ENCODE assay signal across 1 cellular context in the genomic region with DNA sequence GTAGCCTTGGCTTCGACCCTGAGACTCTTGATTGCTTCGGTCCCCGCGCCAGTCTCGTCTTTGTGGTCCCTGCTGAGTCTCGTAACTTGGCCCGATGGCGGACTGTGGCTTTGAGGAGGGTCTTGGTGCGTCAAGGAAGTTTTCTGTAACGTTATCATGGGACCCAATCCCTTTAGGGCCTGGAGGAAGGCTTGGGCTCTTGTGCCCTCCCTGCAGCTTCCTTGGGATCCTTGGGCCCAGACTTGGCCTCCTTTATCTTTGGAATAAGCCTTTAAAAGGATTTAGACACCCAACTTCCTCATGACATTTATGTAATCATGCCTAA.
A peak's percentile ranks its signal among the peaks of the same experiment; 100 is the strongest.
TF ChIP-seq lines count a peak whose summit lies in the region.

No MANE protein-coding gene starts in this region.

TF ChIP-seq in K562, 482 proteins besides CTCF, POLR2A, EP300 and RAD21 (continues in another document):
- peak; percentile 34; the same call in 1 of the 2 replicates for TF ChIP-seq GATA2 (CRISPR knock-in tag; IDR thresholded peaks at IDR 0.05)
- TF ChIP-seq ZNF764 (CRISPR knock-in tag; IDR thresholded peaks at IDR 0.05; ENCODE audit: low read depth), result no peak
- no peak for TF ChIP-seq ADNP (tag; IDR thresholded peaks at IDR 0.05)
- TF ChIP-seq ZFX (CRISPR knock-in tag; IDR thresholded peaks at IDR 0.05), result no peak
- no peak for TF ChIP-seq STAG1 (CRISPR knock-in tag; IDR thresholded peaks at IDR 0.05; ENCODE audit: borderline replicate concordance)
- TF ChIP-seq, protein P1, sequence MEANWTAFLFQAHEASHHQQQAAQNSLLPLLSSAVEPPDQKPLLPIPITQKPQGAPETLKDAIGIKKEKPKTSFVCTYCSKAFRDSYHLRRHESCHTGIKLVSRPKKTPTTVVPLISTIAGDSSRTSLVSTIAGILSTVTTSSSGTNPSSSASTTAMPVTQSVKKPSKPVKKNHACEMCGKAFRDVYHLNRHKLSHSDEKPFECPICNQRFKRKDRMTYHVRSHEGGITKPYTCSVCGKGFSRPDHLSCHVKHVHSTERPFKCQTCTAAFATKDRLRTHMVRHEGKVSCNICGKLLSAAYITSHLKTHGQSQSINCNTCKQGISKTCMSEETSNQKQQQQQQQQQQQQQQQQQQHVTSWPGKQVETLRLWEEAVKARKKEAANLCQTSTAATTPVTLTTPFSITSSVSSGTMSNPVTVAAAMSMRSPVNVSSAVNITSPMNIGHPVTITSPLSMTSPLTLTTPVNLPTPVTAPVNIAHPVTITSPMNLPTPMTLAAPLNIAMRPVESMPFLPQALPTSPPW (CRISPR knock-in tag; IDR thresholded peaks at IDR 0.05), result no peak
- TF ChIP-seq NELFE (IDR thresholded peaks at IDR 0.05; ENCODE audit: insufficient read depth, insufficient read length), result no peak
- no peak for TF ChIP-seq JUN (IDR thresholded peaks at IDR 0.05; ENCODE audit: borderline replicate concordance, low read depth, low read length)
- no peak for TF ChIP-seq JUN (CRISPR knock-in tag; IDR thresholded peaks at IDR 0.05; ENCODE audit: borderline replicate concordance)
- TF ChIP-seq, protein P2, sequence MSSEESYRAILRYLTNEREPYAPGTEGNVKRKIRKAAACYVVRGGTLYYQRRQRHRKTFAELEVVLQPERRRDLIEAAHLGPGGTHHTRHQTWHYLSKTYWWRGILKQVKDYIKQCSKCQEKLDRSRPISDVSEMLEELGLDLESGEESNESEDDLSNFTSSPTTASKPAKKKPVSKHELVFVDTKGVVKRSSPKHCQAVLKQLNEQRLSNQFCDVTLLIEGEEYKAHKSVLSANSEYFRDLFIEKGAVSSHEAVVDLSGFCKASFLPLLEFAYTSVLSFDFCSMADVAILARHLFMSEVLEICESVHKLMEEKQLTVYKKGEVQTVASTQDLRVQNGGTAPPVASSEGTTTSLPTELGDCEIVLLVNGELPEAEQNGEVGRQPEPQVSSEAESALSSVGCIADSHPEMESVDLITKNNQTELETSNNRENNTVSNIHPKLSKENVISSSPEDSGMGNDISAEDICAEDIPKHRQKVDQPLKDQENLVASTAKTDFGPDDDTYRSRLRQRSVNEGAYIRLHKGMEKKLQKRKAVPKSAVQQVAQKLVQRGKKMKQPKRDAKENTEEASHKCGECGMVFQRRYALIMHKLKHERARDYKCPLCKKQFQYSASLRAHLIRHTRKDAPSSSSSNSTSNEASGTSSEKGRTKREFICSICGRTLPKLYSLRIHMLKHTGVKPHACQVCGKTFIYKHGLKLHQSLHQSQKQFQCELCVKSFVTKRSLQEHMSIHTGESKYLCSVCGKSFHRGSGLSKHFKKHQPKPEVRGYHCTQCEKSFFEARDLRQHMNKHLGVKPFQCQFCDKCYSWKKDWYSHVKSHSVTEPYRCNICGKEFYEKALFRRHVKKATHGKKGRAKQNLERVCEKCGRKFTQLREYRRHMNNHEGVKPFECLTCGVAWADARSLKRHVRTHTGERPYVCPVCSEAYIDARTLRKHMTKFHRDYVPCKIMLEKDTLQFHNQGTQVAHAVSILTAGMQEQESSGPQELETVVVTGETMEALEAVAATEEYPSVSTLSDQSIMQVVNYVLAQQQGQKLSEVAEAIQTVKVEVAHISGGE (CRISPR knock-in tag; IDR thresholded peaks at IDR 0.05), result 0 out of 6 replicates have a peak, but pooled peaks of 1 of the 3 experiments have one; percentile 94
- TF ChIP-seq POLR2AphosphoS2 (IDR thresholded peaks at IDR 0.05; ENCODE audit: low read length), result no peak
- TF ChIP-seq, protein P3, sequence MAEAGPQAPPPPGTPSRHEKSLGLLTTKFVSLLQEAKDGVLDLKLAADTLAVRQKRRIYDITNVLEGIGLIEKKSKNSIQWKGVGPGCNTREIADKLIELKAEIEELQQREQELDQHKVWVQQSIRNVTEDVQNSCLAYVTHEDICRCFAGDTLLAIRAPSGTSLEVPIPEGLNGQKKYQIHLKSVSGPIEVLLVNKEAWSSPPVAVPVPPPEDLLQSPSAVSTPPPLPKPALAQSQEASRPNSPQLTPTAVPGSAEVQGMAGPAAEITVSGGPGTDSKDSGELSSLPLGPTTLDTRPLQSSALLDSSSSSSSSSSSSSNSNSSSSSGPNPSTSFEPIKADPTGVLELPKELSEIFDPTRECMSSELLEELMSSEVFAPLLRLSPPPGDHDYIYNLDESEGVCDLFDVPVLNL (CRISPR knock-in tag; IDR thresholded peaks at IDR 0.05; ENCODE audit: low read depth), result no peak
- TF ChIP-seq, protein P4, sequence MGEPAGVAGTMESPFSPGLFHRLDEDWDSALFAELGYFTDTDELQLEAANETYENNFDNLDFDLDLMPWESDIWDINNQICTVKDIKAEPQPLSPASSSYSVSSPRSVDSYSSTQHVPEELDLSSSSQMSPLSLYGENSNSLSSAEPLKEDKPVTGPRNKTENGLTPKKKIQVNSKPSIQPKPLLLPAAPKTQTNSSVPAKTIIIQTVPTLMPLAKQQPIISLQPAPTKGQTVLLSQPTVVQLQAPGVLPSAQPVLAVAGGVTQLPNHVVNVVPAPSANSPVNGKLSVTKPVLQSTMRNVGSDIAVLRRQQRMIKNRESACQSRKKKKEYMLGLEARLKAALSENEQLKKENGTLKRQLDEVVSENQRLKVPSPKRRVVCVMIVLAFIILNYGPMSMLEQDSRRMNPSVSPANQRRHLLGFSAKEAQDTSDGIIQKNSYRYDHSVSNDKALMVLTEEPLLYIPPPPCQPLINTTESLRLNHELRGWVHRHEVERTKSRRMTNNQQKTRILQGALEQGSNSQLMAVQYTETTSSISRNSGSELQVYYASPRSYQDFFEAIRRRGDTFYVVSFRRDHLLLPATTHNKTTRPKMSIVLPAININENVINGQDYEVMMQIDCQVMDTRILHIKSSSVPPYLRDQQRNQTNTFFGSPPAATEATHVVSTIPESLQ (CRISPR knock-in tag; IDR thresholded peaks at IDR 0.05), result peak; percentile 67; the same call in 1 of the 2 replicates
- 0 out of 2 replicates have a peak, but pooled peaks have one; percentile 10 for TF ChIP-seq HNRNPL (IDR thresholded peaks at IDR 0.05; ENCODE audit: low read depth, low read length)
- no peak for TF ChIP-seq NFE2 (IDR thresholded peaks at IDR 0.05; ENCODE audit: low read depth)
- no peak for TF ChIP-seq SAFB (IDR thresholded peaks at IDR 0.05; ENCODE audit: borderline replicate concordance, low read depth, low read length)
- no peak for TF ChIP-seq ZNF311 (CRISPR knock-in tag; IDR thresholded peaks at IDR 0.05)
- no peak for TF ChIP-seq CEBPB (tag; IDR thresholded peaks at IDR 0.05)
- no peak for TF ChIP-seq JUNB (CRISPR knock-in tag; conservative IDR thresholded peaks at IDR 0.05)
- TF ChIP-seq, protein P5, sequence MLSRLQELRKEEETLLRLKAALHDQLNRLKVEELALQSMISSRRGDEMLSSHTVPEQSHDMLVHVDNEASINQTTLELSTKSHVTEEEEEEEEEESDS (CRISPR knock-in tag; IDR thresholded peaks at IDR 0.05), result no peak
- TF ChIP-seq ZNF445 (CRISPR knock-in tag; IDR thresholded peaks at IDR 0.05; ENCODE audit: low read depth), result no peak
- TF ChIP-seq ZNF347 (CRISPR knock-in tag; IDR thresholded peaks at IDR 0.05; ENCODE audit: low read depth), result no peak
- peak; percentile 17; the same call in 1 of the 2 replicates for TF ChIP-seq KAT7 (CRISPR knock-in tag; IDR thresholded peaks at IDR 0.05; ENCODE audit: borderline replicate concordance)
- TF ChIP-seq, protein P6, sequence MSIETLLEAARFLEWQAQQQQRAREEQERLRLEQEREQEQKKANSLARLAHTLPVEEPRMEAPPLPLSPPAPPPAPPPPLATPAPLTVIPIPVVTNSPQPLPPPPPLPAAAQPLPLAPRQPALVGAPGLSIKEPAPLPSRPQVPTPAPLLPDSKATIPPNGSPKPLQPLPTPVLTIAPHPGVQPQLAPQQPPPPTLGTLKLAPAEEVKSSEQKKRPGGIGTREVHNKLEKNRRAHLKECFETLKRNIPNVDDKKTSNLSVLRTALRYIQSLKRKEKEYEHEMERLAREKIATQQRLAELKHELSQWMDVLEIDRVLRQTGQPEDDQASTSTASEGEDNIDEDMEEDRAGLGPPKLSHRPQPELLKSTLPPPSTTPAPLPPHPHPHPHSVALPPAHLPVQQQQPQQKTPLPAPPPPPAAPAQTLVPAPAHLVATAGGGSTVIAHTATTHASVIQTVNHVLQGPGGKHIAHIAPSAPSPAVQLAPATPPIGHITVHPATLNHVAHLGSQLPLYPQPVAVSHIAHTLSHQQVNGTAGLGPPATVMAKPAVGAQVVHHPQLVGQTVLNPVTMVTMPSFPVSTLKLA (conservative IDR thresholded peaks at IDR 0.05), result no peak
- TF ChIP-seq PRPF4 (IDR thresholded peaks at IDR 0.05; ENCODE audit: insufficient read depth, low read depth, low read length, poor library complexity, severe bottlenecking), result no peak
- TF ChIP-seq, protein P7, sequence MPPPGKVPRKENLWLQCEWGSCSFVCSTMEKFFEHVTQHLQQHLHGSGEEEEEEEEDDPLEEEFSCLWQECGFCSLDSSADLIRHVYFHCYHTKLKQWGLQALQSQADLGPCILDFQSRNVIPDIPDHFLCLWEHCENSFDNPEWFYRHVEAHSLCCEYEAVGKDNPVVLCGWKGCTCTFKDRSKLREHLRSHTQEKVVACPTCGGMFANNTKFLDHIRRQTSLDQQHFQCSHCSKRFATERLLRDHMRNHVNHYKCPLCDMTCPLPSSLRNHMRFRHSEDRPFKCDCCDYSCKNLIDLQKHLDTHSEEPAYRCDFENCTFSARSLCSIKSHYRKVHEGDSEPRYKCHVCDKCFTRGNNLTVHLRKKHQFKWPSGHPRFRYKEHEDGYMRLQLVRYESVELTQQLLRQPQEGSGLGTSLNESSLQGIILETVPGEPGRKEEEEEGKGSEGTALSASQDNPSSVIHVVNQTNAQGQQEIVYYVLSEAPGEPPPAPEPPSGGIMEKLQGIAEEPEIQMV (tag; conservative IDR thresholded peaks at IDR 0.05; ENCODE audit: low read depth), result no peak
- TF ChIP-seq, protein P8, sequence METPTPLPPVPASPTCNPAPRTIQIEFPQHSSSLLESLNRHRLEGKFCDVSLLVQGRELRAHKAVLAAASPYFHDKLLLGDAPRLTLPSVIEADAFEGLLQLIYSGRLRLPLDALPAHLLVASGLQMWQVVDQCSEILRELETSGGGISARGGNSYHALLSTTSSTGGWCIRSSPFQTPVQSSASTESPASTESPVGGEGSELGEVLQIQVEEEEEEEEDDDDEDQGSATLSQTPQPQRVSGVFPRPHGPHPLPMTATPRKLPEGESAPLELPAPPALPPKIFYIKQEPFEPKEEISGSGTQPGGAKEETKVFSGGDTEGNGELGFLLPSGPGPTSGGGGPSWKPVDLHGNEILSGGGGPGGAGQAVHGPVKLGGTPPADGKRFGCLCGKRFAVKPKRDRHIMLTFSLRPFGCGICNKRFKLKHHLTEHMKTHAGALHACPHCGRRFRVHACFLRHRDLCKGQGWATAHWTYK (CRISPR knock-in tag; IDR thresholded peaks at IDR 0.05), result no peak
- no peak for TF ChIP-seq ZC3H11A (IDR thresholded peaks at IDR 0.05; ENCODE audit: low read depth, low read length)
- no peak for TF ChIP-seq SUPT5H (IDR thresholded peaks at IDR 0.05)
- TF ChIP-seq ELF4 (CRISPR knock-in tag; IDR thresholded peaks at IDR 0.05), result no peak
- TF ChIP-seq FOXJ2 (tag; IDR thresholded peaks at IDR 0.05), result no peak
- no peak for TF ChIP-seq ZKSCAN8 (CRISPR knock-in tag; IDR thresholded peaks at IDR 0.05)
- no peak for TF ChIP-seq ARID2 (IDR thresholded peaks at IDR 0.05)
- TF ChIP-seq MAZ (CRISPR knock-in tag; conservative IDR thresholded peaks at IDR 0.05 in 1 of 2, IDR thresholded peaks at IDR 0.05 in 1 of 2), result no peak
- no peak for TF ChIP-seq POLR2B (IDR thresholded peaks at IDR 0.05; ENCODE audit: low read depth, partially characterized antibody)
- TF ChIP-seq MCM2 (IDR thresholded peaks at IDR 0.05; ENCODE audit: low read depth), result no peak
- TF ChIP-seq, protein P9, sequence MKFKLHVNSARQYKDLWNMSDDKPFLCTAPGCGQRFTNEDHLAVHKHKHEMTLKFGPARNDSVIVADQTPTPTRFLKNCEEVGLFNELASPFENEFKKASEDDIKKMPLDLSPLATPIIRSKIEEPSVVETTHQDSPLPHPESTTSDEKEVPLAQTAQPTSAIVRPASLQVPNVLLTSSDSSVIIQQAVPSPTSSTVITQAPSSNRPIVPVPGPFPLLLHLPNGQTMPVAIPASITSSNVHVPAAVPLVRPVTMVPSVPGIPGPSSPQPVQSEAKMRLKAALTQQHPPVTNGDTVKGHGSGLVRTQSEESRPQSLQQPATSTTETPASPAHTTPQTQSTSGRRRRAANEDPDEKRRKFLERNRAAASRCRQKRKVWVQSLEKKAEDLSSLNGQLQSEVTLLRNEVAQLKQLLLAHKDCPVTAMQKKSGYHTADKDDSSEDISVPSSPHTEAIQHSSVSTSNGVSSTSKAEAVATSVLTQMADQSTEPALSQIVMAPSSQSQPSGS (CRISPR knock-in tag; IDR thresholded peaks at IDR 0.05), result no peak
- TF ChIP-seq U2AF1 (optimal IDR thresholded peaks at IDR 0.05; ENCODE audit: low read depth, low read length), result no peak
- TF ChIP-seq TEAD1 (CRISPR knock-in tag; IDR thresholded peaks at IDR 0.05), result no peak
- TF ChIP-seq ZNF133 (CRISPR knock-in tag; IDR thresholded peaks at IDR 0.05), result no peak
- 0 out of 2 replicates have a peak, but pooled peaks have one; percentile 85 for TF ChIP-seq ZNF830 (CRISPR knock-in tag; IDR thresholded peaks at IDR 0.05)
- TF ChIP-seq PHF20 (IDR thresholded peaks at IDR 0.05; ENCODE audit: partially characterized antibody), result no peak
- 0 out of 2 replicates have a peak, but pooled peaks have one; percentile 55 for TF ChIP-seq ZFPM2 (CRISPR knock-in tag; IDR thresholded peaks at IDR 0.05)
- TF ChIP-seq, protein P10, sequence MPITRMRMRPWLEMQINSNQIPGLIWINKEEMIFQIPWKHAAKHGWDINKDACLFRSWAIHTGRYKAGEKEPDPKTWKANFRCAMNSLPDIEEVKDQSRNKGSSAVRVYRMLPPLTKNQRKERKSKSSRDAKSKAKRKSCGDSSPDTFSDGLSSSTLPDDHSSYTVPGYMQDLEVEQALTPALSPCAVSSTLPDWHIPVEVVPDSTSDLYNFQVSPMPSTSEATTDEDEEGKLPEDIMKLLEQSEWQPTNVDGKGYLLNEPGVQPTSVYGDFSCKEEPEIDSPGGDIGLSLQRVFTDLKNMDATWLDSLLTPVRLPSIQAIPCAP (CRISPR knock-in tag; IDR thresholded peaks at IDR 0.05; ENCODE audit: borderline replicate concordance), result 0 out of 2 replicates have a peak, but pooled peaks have one; percentile 7
- TF ChIP-seq RAD51 (IDR thresholded peaks at IDR 0.05; ENCODE audit: borderline replicate concordance, low read depth), result no peak
- no peak for TF ChIP-seq GATAD2B (IDR thresholded peaks at IDR 0.05; ENCODE audit: borderline replicate concordance)
- TF ChIP-seq RBM14 (IDR thresholded peaks at IDR 0.05; ENCODE audit: borderline replicate concordance, insufficient read depth, low read depth, low read length), result no peak
- no peak for TF ChIP-seq KDM2B (CRISPR knock-in tag; IDR thresholded peaks at IDR 0.05)
- no peak for TF ChIP-seq FOXK2 (conservative IDR thresholded peaks at IDR 0.05 in 1 of 2, IDR thresholded peaks at IDR 0.05 in 1 of 2; ENCODE audit: low read depth in 2 of 2)
- 0 out of 2 replicates have a peak, but pooled peaks have one; percentile 32 for TF ChIP-seq ZNF232 (CRISPR knock-in tag; IDR thresholded peaks at IDR 0.05)
- TF ChIP-seq ZNF24 (IDR thresholded peaks at IDR 0.05), result no peak
- TF ChIP-seq, protein P11, sequence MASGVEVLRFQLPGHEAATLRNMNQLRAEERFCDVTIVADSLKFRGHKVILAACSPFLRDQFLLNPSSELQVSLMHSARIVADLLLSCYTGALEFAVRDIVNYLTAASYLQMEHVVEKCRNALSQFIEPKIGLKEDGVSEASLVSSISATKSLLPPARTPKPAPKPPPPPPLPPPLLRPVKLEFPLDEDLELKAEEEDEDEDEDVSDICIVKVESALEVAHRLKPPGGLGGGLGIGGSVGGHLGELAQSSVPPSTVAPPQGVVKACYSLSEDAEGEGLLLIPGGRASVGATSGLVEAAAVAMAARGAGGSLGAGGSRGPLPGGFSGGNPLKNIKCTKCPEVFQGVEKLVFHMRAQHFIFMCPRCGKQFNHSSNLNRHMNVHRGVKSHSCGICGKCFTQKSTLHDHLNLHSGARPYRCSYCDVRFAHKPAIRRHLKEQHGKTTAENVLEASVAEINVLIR (CRISPR knock-in tag; IDR thresholded peaks at IDR 0.05), result no peak
- TF ChIP-seq NFXL1 (CRISPR knock-in tag; IDR thresholded peaks at IDR 0.05), result no peak
- TF ChIP-seq YBX1 (IDR thresholded peaks at IDR 0.05), result no peak
